Comparison of ENCODE assay signal across 18 cellular contexts in the genomic region with DNA sequence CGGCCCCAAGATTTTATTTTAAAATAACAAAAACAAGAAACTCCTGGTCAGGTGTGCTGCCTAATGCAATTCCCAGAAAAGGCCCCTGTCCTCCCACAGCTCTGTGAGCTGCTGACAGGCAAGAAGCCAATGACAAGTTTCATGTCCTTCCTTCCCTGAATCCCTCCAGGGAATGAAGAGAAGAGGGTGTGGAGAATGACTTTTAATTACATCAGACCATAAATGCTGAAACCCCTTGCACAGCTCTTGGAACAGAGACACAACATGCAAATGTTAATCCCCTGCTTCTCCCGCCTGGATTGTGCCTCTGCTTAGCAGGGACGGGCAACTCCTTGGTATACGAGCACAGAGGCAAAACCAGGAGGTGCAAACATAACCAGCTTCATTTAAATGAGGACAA.
"Had no signal": no experiment of that assay in that cellular context is flagged by ENCODE, and none has a peak within 500 bp of the region (broad histone marks: within the 10 kb centered on the region; RNA-seq: fewer than 3 reads in every experiment).

No MANE protein-coding gene starts in this region.

- H3K9me3 ChIP-seq: colonic mucosa, upper lobe of right lung had no signal

- H3K4me1 Mint-ChIP-seq: activated B cell treated with CpG ODN at 0.5 μM for 24 hours; activated CD4-positive, alpha-beta T cell treated with anti-CD3 and anti-CD28 coated beads, Interleukin-2, amount 10 ng/mL, durations not matched to agents 24 days and 14 days had no signal

- ATAC-seq: activated naive CD4-positive, alpha-beta T cell treated with anti-CD3 and anti-CD28 coated beads, Interleukin-2, amount 50 U/mL, for 72 hours; activated T-cell treated with anti-CD3 and anti-CD28 coated beads, Interleukin-2, amount 50 U/mL, for 72 hours; left ventricle myocardium superior; stimulated activated naive CD8-positive, alpha-beta T cell treated with anti-CD3 and anti-CD28 coated beads, Interleukin-15, Interleukin-2, amounts not matched to agents 100 U/mL and 50 U/mL, for 24 hours; upper lobe of right lung had no signal

- H3K36me3 Mint-ChIP-seq: activated naive CD4-positive, alpha-beta T cell treated with anti-CD3 and anti-CD28 coated beads, Interleukin-2, amount 50 U/mL, for 72 hours had no signal

- H3K27ac ChIP-seq: colonic mucosa, upper lobe of right lung had no signal

- H3K4me1 ChIP-seq: colonic mucosa, upper lobe of right lung had no signal

- H3K36me3 ChIP-seq: colonic mucosa, upper lobe of right lung had no signal

- H3K27me3 ChIP-seq: colonic mucosa, upper lobe of right lung had no signal

- H3K9me3 Mint-ChIP-seq: activated B cell treated with CpG ODN at 0.5 μM for 24 hours; activated CD4-positive, alpha-beta T cell treated with anti-CD3 and anti-CD28 coated beads, Interleukin-2, amount 10 ng/mL, durations not matched to agents 24 days and 14 days; activated naive CD4-positive, alpha-beta T cell treated with anti-CD3 and anti-CD28 coated beads, Interleukin-2, amount 50 U/mL, for 72 hours; activated T-cell treated with anti-CD3 and anti-CD28 coated beads, Interleukin-2, amount 50 U/mL, for 72 hours; nephron had no signal

- H3K4me3 ChIP-seq: colonic mucosa, upper lobe of right lung had no signal

- DNase-seq: activated B cell treated with CpG ODN at 0.5 μM for 24 hours; activated CD4-positive, alpha-beta T cell treated with anti-CD3 and anti-CD28 coated beads, Interleukin-2, amount 10 ng/mL, durations not matched to agents 24 days and 14 days; activated CD8-positive, alpha-beta memory T cell treated with anti-CD3 and anti-CD28 coated beads, Interleukin-2, amount 50 U/mL, for 48 hours; activated gamma-delta T cell; activated T-cell treated with anti-CD3 and anti-CD28 coated beads, Interleukin-2, amount 50 U/mL, for 72 hours; caudate nucleus; colonic mucosa; effector CD4-positive, alpha-beta T cell; hippocampal formation; left ventricle myocardium superior; occipital lobe; stimulated activated CD4-positive, alpha-beta T cell treated with anti-CD3 and anti-CD28 coated beads, Interleukin-4, amount 100 ng/mL, for 4 hours; stimulated activated CD8-positive, alpha-beta memory T cell treated with anti-CD3 and anti-CD28 coated beads, Interleukin-4, amount 100 ng/mL, for 48 hours; stimulated activated naive CD8-positive, alpha-beta T cell treated with anti-CD3 and anti-CD28 coated beads, Interleukin-15, Interleukin-2, amounts not matched to agents 100 U/mL and 50 U/mL, for 24 hours; T-helper 2 cell; upper lobe of right lung had no signal

- H3K4me3 Mint-ChIP-seq: activated B cell treated with CpG ODN at 0.5 μM for 24 hours; activated CD4-positive, alpha-beta T cell treated with anti-CD3 and anti-CD28 coated beads, Interleukin-2, amount 10 ng/mL, durations not matched to agents 24 days and 14 days; activated T-cell treated with anti-CD3 and anti-CD28 coated beads, Interleukin-2, amount 50 U/mL, for 72 hours; nephron had no signal

- H3K27ac Mint-ChIP-seq: activated B cell treated with CpG ODN at 0.5 μM for 24 hours; activated CD4-positive, alpha-beta T cell treated with anti-CD3 and anti-CD28 coated beads, Interleukin-2, amount 10 ng/mL, durations not matched to agents 24 days and 14 days; activated naive CD4-positive, alpha-beta T cell treated with anti-CD3 and anti-CD28 coated beads, Interleukin-2, amount 50 U/mL, for 72 hours; activated T-cell treated with anti-CD3 and anti-CD28 coated beads, Interleukin-2, amount 50 U/mL, for 72 hours had no signal
